In the genomic region with DNA sequence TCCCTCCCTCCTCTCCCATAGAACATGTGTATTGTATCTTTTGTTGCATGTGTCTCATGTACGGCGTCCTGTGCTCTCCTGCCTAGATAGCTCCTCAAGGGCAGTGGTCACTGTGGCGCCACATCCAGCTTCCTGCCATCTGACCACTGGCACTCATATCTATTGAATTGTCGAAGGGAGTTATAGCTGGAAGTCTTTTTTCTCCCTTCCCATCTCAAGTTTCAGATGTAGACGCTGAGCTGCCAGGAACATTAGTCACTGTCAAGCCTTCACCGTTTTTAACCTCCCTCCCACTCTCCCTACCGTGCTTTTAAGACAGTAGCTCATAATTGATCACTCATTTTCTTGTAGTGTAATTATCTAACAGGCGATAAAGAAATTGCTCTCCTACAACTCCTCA, we compare ENCODE assay signal across 12 cellular contexts. TPM values are rescaled to one million over a fixed set of nuclear protein-coding genes. Genes with fewer than 3 reads are reported as not detected.
DNase-seq lines count a peak whose midpoint lies in the region; ATAC-seq and TF ChIP-seq lines count a peak whose summit lies in the region.
"Had no signal": no experiment of that assay in that cellular context is flagged by ENCODE, and none has a peak within 500 bp of the region (broad histone marks: within the 10 kb centered on the region; RNA-seq: fewer than 3 reads in every experiment).

No MANE protein-coding gene starts in this region.

- ATAC-seq in HG02970 (IDR thresholded peaks at IDR 0.05; ENCODE audit: low FRiP score, unreplicated experiment), result no peak
- ATAC-seq: CD8-positive, alpha-beta T cell; T-cell had no signal

- H3K27ac ChIP-seq in brain microvascular endothelial cell, result peak overlapping the region; percentile 2

- H3K27me3 ChIP-seq in brain microvascular endothelial cell (replicated peaks), result no peaks in the 10 kb centered on the region

- no peak overlapping the region for H3K4me3 ChIP-seq in brain microvascular endothelial cell (ENCODE audit: low read depth, low read length)

- no peak for TF ChIP-seq CTCF in AG09319 (IDR thresholded peaks at IDR 0.05; ENCODE audit: low read depth, low read length)
- no peak for TF ChIP-seq CTCF in brain microvascular endothelial cell (IDR thresholded peaks at IDR 0.05; ENCODE audit: low read depth, low read length, missing control alignments)

- in situ Hi-C loops in brain microvascular endothelial cell (cut with HindIII; ENCODE audit: low pct_ligation_motif_present, low sequenced_read_pairs), result no loop called here

- H3K36me3 ChIP-seq in brain microvascular endothelial cell (replicated peaks), result peaks cover 10% of the 10 kb centered on the region

- DNase-seq in AG09319 (ENCODE audit: extremely low read depth, low read depth) (peak; percentile 35), M059J (ENCODE audit: low read depth) (peak; percentile 94), brain microvascular endothelial cell (peak; percentile 76), myocyte (ENCODE audit: low read depth) (peak; percentile 80), NCI-H2081 treated with DMSO at 0.1 percent for 48 hours (lab: John Stamatoyannopoulos, UW) (no peak), NCI-H524 (lab: John Stamatoyannopoulos, UW) (no peak)
- no peak for DNase-seq in activated effector memory CD4-positive, alpha-beta T cell treated with anti-CD3 and anti-CD28 coated beads, Interleukin-2, amount 50 U/mL, for 16 hours
- DNase-seq: activated CD8-positive, alpha-beta memory T cell treated with anti-CD3 and anti-CD28 coated beads, Interleukin-2, amount 50 U/mL, for 48 hours; CD8-positive, alpha-beta T cell; NCI-H774; T-cell had no signal

RNA-seq across cellular contexts. Expression of a gene that starts 33.0 kb away (rescaled TPM):
- 21.5 and 47.2 TPM in 2 replicates for total RNA-seq in M059J (2014; rRNA removed; shearing (Covaris generic))
- 37.3 and 49.0 TPM in 2 replicates for total RNA-seq in myocyte
- polyA plus RNA-seq in myocyte (2012), result 58.4 TPM

RNA-seq across cellular contexts. Expression of a gene that starts 44.1 kb away (rescaled TPM):
- total RNA-seq in M059J (2014; rRNA removed; shearing (Covaris generic)), result 3.9 and 4.9 TPM in 2 replicates
- 0.05 and 0.08 TPM in 2 replicates for total RNA-seq in myocyte
- polyA plus RNA-seq in myocyte (2012), result 0.66 TPM

Comparison
In these comparisons a context has a peak if more than half of its experiments do, and no peak if none do; other contexts are left out.
1. DNase-seq: peak in AG09319 (single experiment), M059J (single experiment), brain microvascular endothelial cell (single experiment) and myocyte (single experiment); none in activated effector memory CD4-positive, alpha-beta T cell treated with anti-CD3 and anti-CD28 coated beads, Interleukin-2, amount 50 U/mL, for 16 hours (single experiment), NCI-H2081 treated with DMSO at 0.1 percent for 48 hours (single experiment) and NCI-H524 (0 of 2).